Comparison of ENCODE assay signal across 31 cellular contexts in the genomic region with DNA sequence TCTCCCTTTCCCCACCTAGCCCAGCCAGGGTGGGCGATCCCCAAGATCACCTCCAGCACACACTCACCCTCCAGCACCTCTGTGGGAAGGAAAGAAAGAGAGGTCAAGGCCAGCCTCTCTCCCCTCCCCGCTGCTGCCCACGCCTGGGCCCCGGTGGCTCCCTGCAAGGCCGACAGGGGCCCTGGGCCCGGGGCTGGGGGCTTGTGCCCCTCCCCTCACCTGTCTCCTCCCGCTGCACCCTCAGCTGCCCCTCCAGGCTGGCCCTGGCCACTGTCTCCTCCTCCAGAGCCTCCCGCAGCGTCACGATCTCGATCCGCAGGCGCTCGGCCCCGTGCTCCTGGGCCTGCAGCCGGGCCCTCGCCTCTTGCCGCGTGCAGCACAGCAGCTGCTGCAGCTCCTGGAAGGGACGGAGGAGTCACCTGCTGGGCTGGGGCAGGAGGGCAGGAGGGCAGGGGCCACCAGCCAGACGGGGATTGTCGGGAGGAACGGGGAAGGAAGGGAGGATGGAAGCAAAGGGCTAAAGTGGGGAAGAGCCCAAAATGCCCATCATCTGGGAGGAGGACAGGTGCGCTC. TPM values are rescaled to one million over a fixed set of nuclear protein-coding genes. Genes with fewer than 3 reads are reported as not detected.
"Had no signal": no experiment of that assay in that cellular context is flagged by ENCODE, and none has a peak within 500 bp of the region (broad histone marks: within the 10 kb centered on the region; RNA-seq: fewer than 3 reads in every experiment).

No MANE protein-coding gene starts in this region.

- H3K4me1 Mint-ChIP-seq: activated naive CD8-positive, alpha-beta T cell treated with anti-CD3 and anti-CD28 coated beads, Interleukin-2, amount 10 ng/mL, durations not matched to agents 7 days and 5 days had no signal

- H3K4me1 ChIP-seq: ascending aorta, heart right ventricle, left lung, lower lobe of right lung, suprapubic skin, tibial artery had no signal

- H3K27me3 Mint-ChIP-seq: activated naive CD4-positive, alpha-beta T cell treated with anti-CD3 and anti-CD28 coated beads, Interleukin-2, amount 10 ng/mL, durations not matched to agents 7 days and 5 days; activated naive CD8-positive, alpha-beta T cell treated with anti-CD3 and anti-CD28 coated beads, Interleukin-2, amount 10 ng/mL, durations not matched to agents 7 days and 5 days; natural killer cell treated with Interleukin-12 subunit alpha and Interleukin-12 subunit beta and Interleukin-15 and Interleukin-18, amount 100 ng/mL, for 72 hours; progenitor cell of endocrine pancreas; stimulated activated memory B cell treated with anti-CD40 and anti-IgM and Interleukin-4, amounts not matched to agents 10 μg/mL and 1 μg/mL and 100 μg/mL, for 72 hours had no signal

- H3K9me3 ChIP-seq: ascending aorta, heart right ventricle, left lung, lower lobe of right lung, mucosa of descending colon, neutrophil, suprapubic skin, tibial artery had no signal

- H3K9me3 Mint-ChIP-seq: activated naive CD4-positive, alpha-beta T cell treated with anti-CD3 and anti-CD28 coated beads, Interleukin-2, amount 10 ng/mL, durations not matched to agents 7 days and 5 days; activated naive CD8-positive, alpha-beta T cell treated with anti-CD3 and anti-CD28 coated beads, Interleukin-2, amount 10 ng/mL, durations not matched to agents 7 days and 5 days; activated T-helper 1 cell treated with anti-CD3 and anti-CD28 coated beads, Interleukin-12 subunit alpha, Interleukin-12 subunit beta, Interleukin-2, Interleukin-4 antibody, amounts not matched to agents 30 ng/mL and 10 ng/mL and 1 ng/mL, durations not matched to agents 14 hours and 24 hours and 36 hours; natural killer cell treated with Interleukin-12 subunit alpha and Interleukin-12 subunit beta and Interleukin-15 and Interleukin-18, amount 100 ng/mL, for 72 hours; stimulated activated memory B cell treated with anti-CD40 and anti-IgM and Interleukin-4, amounts not matched to agents 10 μg/mL and 1 μg/mL and 100 μg/mL, for 72 hours had no signal

- DNase-seq: activated CD4-positive, alpha-beta T cell treated with anti-CD3 and anti-CD28 coated beads for 4 hours; activated CD4-positive, alpha-beta T cell treated with anti-CD3 and anti-CD28 coated beads, Interleukin-2, amount 50 U/mL, for 4 hours; activated CD8-positive, alpha-beta memory T cell treated with anti-CD3 and anti-CD28 coated beads for 24 hours; activated gamma-delta T cell; activated naive CD4-positive, alpha-beta T cell treated with anti-CD3 and anti-CD28 coated beads, Interleukin-2, amount 10 ng/mL, durations not matched to agents 7 days and 5 days; activated naive CD8-positive, alpha-beta T cell treated with anti-CD3 and anti-CD28 coated beads, Interleukin-2, amount 10 ng/mL, durations not matched to agents 7 days and 5 days; activated T-cell treated with anti-CD3 and anti-CD28 coated beads, Interleukin-2, amount 50 U/mL, for 1 hour; brain microvascular endothelial cell; caudate nucleus; foreskin fibroblast; heart right ventricle; kidney glomerular epithelial cell; left lung; lower lobe of right lung; mucosa of descending colon; stimulated activated CD4-positive, alpha-beta T cell treated with anti-CD3 and anti-CD28 coated beads, Interleukin-1b, Interleukin-23, amount 100 ng/mL, for 48 hours; stimulated activated CD4-positive, alpha-beta T cell treated with anti-CD3 and anti-CD28 coated beads, Interleukin-4, amount 100 ng/mL, for 4 hours; stimulated activated CD8-positive, alpha-beta memory T cell treated with anti-CD3 and anti-CD28 coated beads, Interleukin-4, amount 100 ng/mL, for 48 hours; tibial artery had no signal

- H3K4me3 Mint-ChIP-seq: activated naive CD4-positive, alpha-beta T cell treated with anti-CD3 and anti-CD28 coated beads, Interleukin-2, amount 10 ng/mL, durations not matched to agents 7 days and 5 days; activated naive CD8-positive, alpha-beta T cell treated with anti-CD3 and anti-CD28 coated beads, Interleukin-2, amount 10 ng/mL, durations not matched to agents 7 days and 5 days; activated T-helper 1 cell treated with anti-CD3 and anti-CD28 coated beads, Interleukin-12 subunit alpha, Interleukin-12 subunit beta, Interleukin-2, Interleukin-4 antibody, amounts not matched to agents 30 ng/mL and 10 ng/mL and 1 ng/mL, durations not matched to agents 14 hours and 24 hours and 36 hours; natural killer cell treated with Interleukin-12 subunit alpha and Interleukin-12 subunit beta and Interleukin-15 and Interleukin-18, amount 100 ng/mL, for 72 hours; stimulated activated memory B cell treated with anti-CD40 and anti-IgM and Interleukin-4, amounts not matched to agents 10 μg/mL and 1 μg/mL and 100 μg/mL, for 72 hours had no signal

- H3K27me3 ChIP-seq: ascending aorta, brain microvascular endothelial cell, heart right ventricle, left lung, neutrophil, suprapubic skin, tibial artery had no signal

- H3K27ac ChIP-seq: ascending aorta, brain microvascular endothelial cell, heart right ventricle, left lung, lower lobe of right lung, neutrophil, suprapubic skin, tibial artery had no signal

- ATAC-seq: esophagus mucosa; left lung; mucosa of descending colon; stimulated activated memory B cell treated with anti-CD40 and anti-IgM and Interleukin-4, amounts not matched to agents 10 μg/mL and 1 μg/mL and 100 μg/mL, for 72 hours had no signal

- H3K4me2 ChIP-seq: smooth muscle cell had no signal

- H3K36me3 Mint-ChIP-seq: activated naive CD8-positive, alpha-beta T cell treated with anti-CD3 and anti-CD28 coated beads, Interleukin-2, amount 10 ng/mL, durations not matched to agents 7 days and 5 days; natural killer cell treated with Interleukin-12 subunit alpha and Interleukin-12 subunit beta and Interleukin-15 and Interleukin-18, amount 100 ng/mL, for 72 hours had no signal

- H3K4me3 ChIP-seq: ascending aorta, heart right ventricle, left lung, lower lobe of right lung, mucosa of descending colon, smooth muscle cell, suprapubic skin, tibial artery had no signal

- H3K27ac Mint-ChIP-seq: activated naive CD8-positive, alpha-beta T cell treated with anti-CD3 and anti-CD28 coated beads, Interleukin-2, amount 10 ng/mL, durations not matched to agents 7 days and 5 days; activated T-helper 1 cell treated with anti-CD3 and anti-CD28 coated beads, Interleukin-12 subunit alpha, Interleukin-12 subunit beta, Interleukin-2, Interleukin-4 antibody, amounts not matched to agents 30 ng/mL and 10 ng/mL and 1 ng/mL, durations not matched to agents 14 hours and 24 hours and 36 hours; natural killer cell treated with Interleukin-12 subunit alpha and Interleukin-12 subunit beta and Interleukin-15 and Interleukin-18, amount 100 ng/mL, for 72 hours; progenitor cell of endocrine pancreas; stimulated activated memory B cell treated with anti-CD40 and anti-IgM and Interleukin-4, amounts not matched to agents 10 μg/mL and 1 μg/mL and 100 μg/mL, for 72 hours had no signal

RNA-seq across cellular contexts. Expression of a gene that starts 25.9 kb away (rescaled TPM):
- total RNA-seq: activated T-helper 1 cell treated with anti-CD3 and anti-CD28 coated beads, Interleukin-12 subunit alpha, Interleukin-12 subunit beta, Interleukin-2, Interleukin-4 antibody, amounts not matched to agents 30 ng/mL and 10 ng/mL and 1 ng/mL, durations not matched to agents 14 hours and 24 hours and 36 hours; ascending aorta; myocyte; osteocyte; progenitor cell of endocrine pancreas; smooth muscle cell; T-helper 1 cell treated with Interleukin-12 subunit alpha and Interleukin-12 subunit beta and Interleukin-4 antibody, amounts not matched to agents 30 ng/mL and 1 ng/mL, for 36 hours had no signal
- polyA plus RNA-seq: smooth muscle cell had no signal

RNA-seq across cellular contexts. Expression of a gene that starts 27.6 kb away (rescaled TPM):
- total RNA-seq: ascending aorta had no signal
